ENCODE assay signal across 8 cellular contexts in the genomic region with DNA sequence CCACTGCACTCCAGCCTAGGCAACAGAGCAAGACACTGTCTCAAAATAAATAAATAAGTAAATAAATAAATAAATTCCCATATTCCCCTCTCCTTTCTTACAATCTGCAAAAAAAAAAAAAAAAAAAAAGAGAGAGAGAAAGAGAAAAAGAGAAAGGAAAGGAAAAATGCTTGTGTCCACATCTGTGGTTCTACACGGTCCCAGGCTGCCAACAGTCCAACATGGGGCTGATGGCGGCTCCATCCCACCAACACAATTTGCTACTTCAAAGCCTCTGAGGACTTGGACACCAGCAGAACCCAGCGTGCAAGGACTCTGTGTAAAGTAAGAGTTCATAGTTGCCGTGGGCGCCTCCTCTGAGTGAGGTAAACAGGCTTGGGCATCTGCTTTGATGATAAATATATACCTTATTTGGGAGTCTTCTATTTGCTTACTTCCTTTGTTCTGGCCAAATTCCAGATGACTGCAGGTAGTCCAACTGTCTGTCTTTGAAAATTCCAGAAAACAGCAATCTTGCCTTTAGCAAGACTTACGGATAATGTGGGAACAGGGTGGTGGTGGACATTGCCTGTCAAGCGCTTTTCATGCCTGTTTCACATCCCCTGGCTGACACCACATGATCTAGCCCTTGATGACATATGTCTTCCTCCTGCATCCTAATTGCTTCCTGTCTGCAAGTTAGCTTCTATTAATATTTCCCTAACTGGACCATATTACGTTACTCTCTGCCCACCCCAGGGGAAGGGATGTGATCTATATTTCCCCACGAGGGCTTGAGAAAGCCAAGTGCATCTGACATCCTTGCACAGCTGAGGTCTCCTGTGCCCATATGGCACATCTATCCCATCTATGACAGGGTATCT. TPM values are rescaled to one million over a fixed set of nuclear protein-coding genes. Genes with fewer than 3 reads are reported as not detected.
DNase-seq lines count a peak whose midpoint lies in the region; ATAC-seq and TF ChIP-seq lines count a peak whose summit lies in the region.

No MANE protein-coding gene starts in this region.

- H3K9ac ChIP-seq in BLaER1 = no peak overlapping the region
- H3K9ac ChIP-seq in neural progenitor cell = no peak overlapping the region

- H3K9me3 Mint-ChIP-seq in mesothelial cell of epicardium (no peaks in the 10 kb centered on the region), neural progenitor cell (peaks cover 3% of the 10 kb centered on the region)

- H3K27ac ChIP-seq in BLaER1 (no peak overlapping the region), breast epithelium (peak overlapping the region; percentile 30 to 67), neural progenitor cell (no peak overlapping the region)

- DNase-seq in breast epithelium (ENCODE audit: low spot score in 2 of 2) (no peak), mesothelial cell of epicardium (ENCODE audit: low spot score in 2 of 2, unreplicated experiment in 2 of 2) (no peak), COR-L47 (lab: John Stamatoyannopoulos, UW) (no peak), neural progenitor cell (ENCODE audit: low spot score) (no peak)
- DNase-seq in stimulated activated CD4-positive, alpha-beta T cell treated with anti-CD3 and anti-CD28 coated beads, Interleukin-1b, Interleukin-23, amount 100 ng/mL, for 48 hours = no peak

- H3K4me2 ChIP-seq in BLaER1 (peak overlapping the region; percentile 84), neural progenitor cell (no peak overlapping the region)

- no peaks in the 10 kb centered on the region for H3F3A ChIP-seq in neural progenitor cell (ENCODE audit: low read depth)

- no peak overlapping the region for H3K4me3 Mint-ChIP-seq in mesothelial cell of epicardium
- H3K4me3 Mint-ChIP-seq in neural progenitor cell = no peak overlapping the region

- H3K36me3 ChIP-seq in BLaER1 = no peaks in the 10 kb centered on the region
- no peaks in the 10 kb centered on the region for H3K36me3 ChIP-seq in breast epithelium
- H3K36me3 ChIP-seq in neural progenitor cell = no peaks in the 10 kb centered on the region

- peaks cover 6% of the 10 kb centered on the region for H3K4me1 Mint-ChIP-seq in mesothelial cell of epicardium
- H3K4me1 Mint-ChIP-seq in neural progenitor cell = peaks cover 1% of the 10 kb centered on the region

- H2AFZ ChIP-seq in neural progenitor cell (replicated peaks) = no peak overlapping the region

- H3K4me1 ChIP-seq in BLaER1 (peaks cover 67% of the 10 kb centered on the region), breast epithelium (no peaks in the 10 kb centered on the region), neural progenitor cell (peaks cover 5% of the 10 kb centered on the region)

- intact Hi-C loops in breast epithelium (cut with DNase I; ENCODE audit: low total_unique reads) = no loop called here

- H3K4me3 ChIP-seq in BLaER1 = no peak overlapping the region
- H3K4me3 ChIP-seq in breast epithelium = no peak overlapping the region
- H3K4me3 ChIP-seq in neural progenitor cell = no peak overlapping the region

- H4K20me1 ChIP-seq in BLaER1 (peaks cover 93% of the 10 kb centered on the region), neural progenitor cell (ENCODE audit: low read depth) (peaks cover 5% of the 10 kb centered on the region)

- no peak for TF ChIP-seq POLR2A in breast epithelium (IDR thresholded peaks at IDR 0.05)

- ATAC-seq in GM18907 (IDR thresholded peaks at IDR 0.05; ENCODE audit: unreplicated experiment) = peak; percentile 76
- ATAC-seq in HG03378 (IDR thresholded peaks at IDR 0.05; ENCODE audit: unreplicated experiment) = peak; percentile 75

- peaks cover 91% of the 10 kb centered on the region for H3K79me2 ChIP-seq in neural progenitor cell (ENCODE audit: low read depth)

- no peak overlapping the region for H3K27ac Mint-ChIP-seq in mesothelial cell of epicardium
- no peak overlapping the region for H3K27ac Mint-ChIP-seq in neural progenitor cell

- TF ChIP-seq CTCF in breast epithelium (IDR thresholded peaks at IDR 0.05) (no peak), mesothelial cell of epicardium (IDR thresholded peaks at IDR 0.05; ENCODE audit: unreplicated experiment) (no peak), neural progenitor cell (IDR thresholded peaks at IDR 0.05) (no peak)

- H3K9me3 ChIP-seq in BLaER1 (peaks cover 5% of the 10 kb centered on the region; the same call in 1 of the 2 replicates), breast epithelium (no peaks in the 10 kb centered on the region), neural progenitor cell (ENCODE audit: low read depth) (no peaks in the 10 kb centered on the region)

- H3K36me3 Mint-ChIP-seq in mesothelial cell of epicardium (peaks cover 5% of the 10 kb centered on the region), neural progenitor cell (no peaks in the 10 kb centered on the region)

- no peaks in the 10 kb centered on the region for H3K27me3 Mint-ChIP-seq in mesothelial cell of epicardium (ENCODE audit: low read depth)
- H3K27me3 Mint-ChIP-seq in neural progenitor cell (ENCODE audit: insufficient read depth, low read depth) = peaks cover 2% of the 10 kb centered on the region

- H3K27me3 ChIP-seq in BLaER1 = no peaks in the 10 kb centered on the region
- H3K27me3 ChIP-seq in breast epithelium = no peaks in the 10 kb centered on the region
- H3K27me3 ChIP-seq in neural progenitor cell = no peaks in the 10 kb centered on the region

RNA-seq across cellular contexts. Expression of gene LITAF, which starts 10.1 kb away (rescaled TPM):
- total RNA-seq in breast epithelium = 100 to 1,000 TPM in 1 of 3 donors, 10 to 100 TPM in 2; 50.6 to 109 (median 59.0) TPM
- total RNA-seq in mesothelial cell of epicardium = 60.8 to 71.0 TPM (median 62.0 TPM) in 3 replicates
- 42.5 and 50.0 TPM in 2 replicates for total RNA-seq in neural progenitor cell (ENCODE audit: low replicate concordance)

Comparison
In these comparisons a context has a peak if more than half of its experiments do, and no peak if none do; other contexts are left out.
1. H3K27ac ChIP-seq: peak in breast epithelium (2 of 2); none in BLaER1 (single experiment) and neural progenitor cell (single experiment).